Comparison of ENCODE assay signal across 1 cellular context in the genomic region with DNA sequence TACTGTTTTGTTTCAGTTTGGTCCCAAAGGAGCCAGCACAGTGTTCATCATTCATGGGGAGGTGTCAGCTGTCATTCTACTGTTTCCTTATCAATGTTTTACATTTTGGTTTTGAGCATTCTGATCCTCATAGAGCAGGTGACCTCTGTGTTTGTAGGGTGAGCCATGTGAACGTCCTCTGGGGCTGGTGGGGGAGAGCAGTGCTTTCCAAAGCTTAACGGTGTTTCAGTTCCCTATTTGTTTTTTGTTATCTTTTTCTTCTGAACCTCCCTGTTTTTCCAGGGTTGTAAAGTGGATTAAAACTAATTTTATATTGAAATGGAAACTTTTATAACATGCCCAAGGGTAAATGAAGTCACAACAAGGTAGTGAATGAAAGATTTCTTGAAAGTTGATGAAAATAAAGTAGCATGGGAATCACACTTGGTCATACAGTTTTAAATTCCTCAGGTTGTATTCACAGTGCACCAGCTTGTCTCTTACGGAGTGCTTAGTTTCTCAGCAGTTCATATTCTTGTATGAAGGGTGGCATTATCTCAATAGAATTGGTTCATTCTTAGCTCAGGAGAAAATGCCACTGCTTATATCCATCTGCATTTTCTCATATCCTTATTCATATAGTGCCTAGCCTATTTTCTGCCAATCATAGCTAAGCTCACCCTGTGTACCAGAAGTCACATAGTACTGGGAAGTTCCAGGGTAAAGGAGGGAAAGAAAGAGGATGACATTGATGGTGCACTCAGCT.
TF ChIP-seq lines count a peak whose summit lies in the region.

No MANE protein-coding gene starts in this region.

TF ChIP-seq in HepG2, 621 proteins besides CTCF, POLR2A, EP300 and RAD21 (continued from another document and continues in another):
- TF ChIP-seq, protein P1, sequence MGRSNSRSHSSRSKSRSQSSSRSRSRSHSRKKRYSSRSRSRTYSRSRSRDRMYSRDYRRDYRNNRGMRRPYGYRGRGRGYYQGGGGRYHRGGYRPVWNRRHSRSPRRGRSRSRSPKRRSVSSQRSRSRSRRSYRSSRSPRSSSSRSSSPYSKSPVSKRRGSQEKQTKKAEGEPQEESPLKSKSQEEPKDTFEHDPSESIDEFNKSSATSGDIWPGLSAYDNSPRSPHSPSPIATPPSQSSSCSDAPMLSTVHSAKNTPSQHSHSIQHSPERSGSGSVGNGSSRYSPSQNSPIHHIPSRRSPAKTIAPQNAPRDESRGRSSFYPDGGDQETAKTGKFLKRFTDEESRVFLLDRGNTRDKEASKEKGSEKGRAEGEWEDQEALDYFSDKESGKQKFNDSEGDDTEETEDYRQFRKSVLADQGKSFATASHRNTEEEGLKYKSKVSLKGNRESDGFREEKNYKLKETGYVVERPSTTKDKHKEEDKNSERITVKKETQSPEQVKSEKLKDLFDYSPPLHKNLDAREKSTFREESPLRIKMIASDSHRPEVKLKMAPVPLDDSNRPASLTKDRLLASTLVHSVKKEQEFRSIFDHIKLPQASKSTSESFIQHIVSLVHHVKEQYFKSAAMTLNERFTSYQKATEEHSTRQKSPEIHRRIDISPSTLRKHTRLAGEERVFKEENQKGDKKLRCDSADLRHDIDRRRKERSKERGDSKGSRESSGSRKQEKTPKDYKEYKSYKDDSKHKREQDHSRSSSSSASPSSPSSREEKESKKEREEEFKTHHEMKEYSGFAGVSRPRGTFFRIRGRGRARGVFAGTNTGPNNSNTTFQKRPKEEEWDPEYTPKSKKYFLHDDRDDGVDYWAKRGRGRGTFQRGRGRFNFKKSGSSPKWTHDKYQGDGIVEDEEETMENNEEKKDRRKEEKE (IDR thresholded peaks at IDR 0.05) = no peak
- no peak for TF ChIP-seq ZSCAN31 (CRISPR knock-in tag; IDR thresholded peaks at IDR 0.05; ENCODE audit: low read depth)
- TF ChIP-seq SKI (IDR thresholded peaks at IDR 0.05; ENCODE audit: partially characterized antibody) = no peak
- TF ChIP-seq ZNF430 (CRISPR knock-in tag; IDR thresholded peaks at IDR 0.05) = 0 out of 2 replicates have a peak, but pooled peaks have one; percentile 41
- TF ChIP-seq ZNF549 (CRISPR knock-in tag; IDR thresholded peaks at IDR 0.05) = no peak
- no peak for TF ChIP-seq PITX1 (CRISPR knock-in tag; IDR thresholded peaks at IDR 0.05)
- TF ChIP-seq, protein P2, sequence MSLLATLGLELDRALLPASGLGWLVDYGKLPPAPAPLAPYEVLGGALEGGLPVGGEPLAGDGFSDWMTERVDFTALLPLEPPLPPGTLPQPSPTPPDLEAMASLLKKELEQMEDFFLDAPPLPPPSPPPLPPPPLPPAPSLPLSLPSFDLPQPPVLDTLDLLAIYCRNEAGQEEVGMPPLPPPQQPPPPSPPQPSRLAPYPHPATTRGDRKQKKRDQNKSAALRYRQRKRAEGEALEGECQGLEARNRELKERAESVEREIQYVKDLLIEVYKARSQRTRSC (CRISPR knock-in tag; IDR thresholded peaks at IDR 0.05; ENCODE audit: low read depth) = no peak
- 0 out of 2 replicates have a peak, but pooled peaks have one; percentile 46 for TF ChIP-seq DPF2 (CRISPR knock-in tag; IDR thresholded peaks at IDR 0.05; ENCODE audit: borderline replicate concordance, low read depth)
- peak; percentile 84 for TF ChIP-seq NR2F2 (IDR thresholded peaks at IDR 0.05; ENCODE audit: borderline replicate concordance, low read depth)
- 0 out of 2 replicates have a peak, but pooled peaks have one; percentile 28 for TF ChIP-seq TCF7 (IDR thresholded peaks at IDR 0.05; ENCODE audit: low read depth)
- peak; percentile 44; the same call in 1 of the 2 replicates for TF ChIP-seq MED13 (CRISPR knock-in tag; IDR thresholded peaks at IDR 0.05)
- no peak for TF ChIP-seq ZNF260 (CRISPR knock-in tag; IDR thresholded peaks at IDR 0.05; ENCODE audit: borderline replicate concordance, low read depth)
- TF ChIP-seq IRF2 (CRISPR knock-in tag; IDR thresholded peaks at IDR 0.05) = peak; percentile 48; the same call in 1 of the 2 replicates
- TF ChIP-seq, protein P3, sequence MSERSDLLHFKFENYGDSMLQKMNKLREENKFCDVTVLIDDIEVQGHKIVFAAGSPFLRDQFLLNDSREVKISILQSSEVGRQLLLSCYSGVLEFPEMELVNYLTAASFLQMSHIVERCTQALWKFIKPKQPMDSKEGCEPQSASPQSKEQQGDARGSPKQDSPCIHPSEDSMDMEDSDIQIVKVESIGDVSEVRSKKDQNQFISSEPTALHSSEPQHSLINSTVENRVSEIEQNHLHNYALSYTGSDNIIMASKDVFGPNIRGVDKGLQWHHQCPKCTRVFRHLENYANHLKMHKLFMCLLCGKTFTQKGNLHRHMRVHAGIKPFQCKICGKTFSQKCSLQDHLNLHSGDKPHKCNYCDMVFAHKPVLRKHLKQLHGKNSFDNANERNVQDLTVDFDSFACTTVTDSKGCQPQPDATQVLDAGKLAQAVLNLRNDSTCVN (CRISPR knock-in tag; IDR thresholded peaks at IDR 0.05; ENCODE audit: borderline replicate concordance) = no peak
- TF ChIP-seq ZFX (CRISPR knock-in tag; IDR thresholded peaks at IDR 0.05; ENCODE audit: low read depth) = peak; percentile 34; the same call in 1 of the 2 replicates
- TF ChIP-seq, protein P4, sequence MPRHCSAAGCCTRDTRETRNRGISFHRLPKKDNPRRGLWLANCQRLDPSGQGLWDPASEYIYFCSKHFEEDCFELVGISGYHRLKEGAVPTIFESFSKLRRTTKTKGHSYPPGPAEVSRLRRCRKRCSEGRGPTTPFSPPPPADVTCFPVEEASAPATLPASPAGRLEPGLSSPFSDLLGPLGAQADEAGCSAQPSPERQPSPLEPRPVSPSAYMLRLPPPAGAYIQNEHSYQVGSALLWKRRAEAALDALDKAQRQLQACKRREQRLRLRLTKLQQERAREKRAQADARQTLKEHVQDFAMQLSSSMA (CRISPR knock-in tag; IDR thresholded peaks at IDR 0.05) = no peak
- TF ChIP-seq, protein P5, sequence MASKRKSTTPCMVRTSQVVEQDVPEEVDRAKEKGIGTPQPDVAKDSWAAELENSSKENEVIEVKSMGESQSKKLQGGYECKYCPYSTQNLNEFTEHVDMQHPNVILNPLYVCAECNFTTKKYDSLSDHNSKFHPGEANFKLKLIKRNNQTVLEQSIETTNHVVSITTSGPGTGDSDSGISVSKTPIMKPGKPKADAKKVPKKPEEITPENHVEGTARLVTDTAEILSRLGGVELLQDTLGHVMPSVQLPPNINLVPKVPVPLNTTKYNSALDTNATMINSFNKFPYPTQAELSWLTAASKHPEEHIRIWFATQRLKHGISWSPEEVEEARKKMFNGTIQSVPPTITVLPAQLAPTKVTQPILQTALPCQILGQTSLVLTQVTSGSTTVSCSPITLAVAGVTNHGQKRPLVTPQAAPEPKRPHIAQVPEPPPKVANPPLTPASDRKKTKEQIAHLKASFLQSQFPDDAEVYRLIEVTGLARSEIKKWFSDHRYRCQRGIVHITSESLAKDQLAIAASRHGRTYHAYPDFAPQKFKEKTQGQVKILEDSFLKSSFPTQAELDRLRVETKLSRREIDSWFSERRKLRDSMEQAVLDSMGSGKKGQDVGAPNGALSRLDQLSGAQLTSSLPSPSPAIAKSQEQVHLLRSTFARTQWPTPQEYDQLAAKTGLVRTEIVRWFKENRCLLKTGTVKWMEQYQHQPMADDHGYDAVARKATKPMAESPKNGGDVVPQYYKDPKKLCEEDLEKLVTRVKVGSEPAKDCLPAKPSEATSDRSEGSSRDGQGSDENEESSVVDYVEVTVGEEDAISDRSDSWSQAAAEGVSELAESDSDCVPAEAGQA (IDR thresholded peaks at IDR 0.05; ENCODE audit: low read depth) = no peak
- TF ChIP-seq, protein P5 (CRISPR knock-in tag; IDR thresholded peaks at IDR 0.05; ENCODE audit: borderline replicate concordance) = no peak
- TF ChIP-seq, protein P6, sequence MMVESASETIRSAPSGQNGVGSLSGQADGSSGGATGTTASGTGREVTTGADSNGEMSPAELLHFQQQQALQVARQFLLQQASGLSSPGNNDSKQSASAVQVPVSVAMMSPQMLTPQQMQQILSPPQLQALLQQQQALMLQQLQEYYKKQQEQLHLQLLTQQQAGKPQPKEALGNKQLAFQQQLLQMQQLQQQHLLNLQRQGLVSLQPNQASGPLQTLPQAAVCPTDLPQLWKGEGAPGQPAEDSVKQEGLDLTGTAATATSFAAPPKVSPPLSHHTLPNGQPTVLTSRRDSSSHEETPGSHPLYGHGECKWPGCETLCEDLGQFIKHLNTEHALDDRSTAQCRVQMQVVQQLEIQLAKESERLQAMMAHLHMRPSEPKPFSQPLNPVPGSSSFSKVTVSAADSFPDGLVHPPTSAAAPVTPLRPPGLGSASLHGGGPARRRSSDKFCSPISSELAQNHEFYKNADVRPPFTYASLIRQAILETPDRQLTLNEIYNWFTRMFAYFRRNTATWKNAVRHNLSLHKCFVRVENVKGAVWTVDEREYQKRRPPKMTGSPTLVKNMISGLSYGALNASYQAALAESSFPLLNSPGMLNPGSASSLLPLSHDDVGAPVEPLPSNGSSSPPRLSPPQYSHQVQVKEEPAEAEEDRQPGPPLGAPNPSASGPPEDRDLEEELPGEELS (CRISPR knock-in tag; IDR thresholded peaks at IDR 0.05) = peak; percentile 74; the same call in 1 of the 2 replicates
- TF ChIP-seq HOXD1 (CRISPR knock-in tag; IDR thresholded peaks at IDR 0.05) = peak; percentile 82; the same call in 1 of the 2 replicates
- no peak for TF ChIP-seq ZMYM2 (CRISPR knock-in tag; IDR thresholded peaks at IDR 0.05)
- peak; percentile 51; the same call in 1 of the 2 replicates for TF ChIP-seq ERF (CRISPR knock-in tag; IDR thresholded peaks at IDR 0.05)
- peak; percentile 83; the same call in 1 of the 2 replicates for TF ChIP-seq MLX (CRISPR knock-in tag; IDR thresholded peaks at IDR 0.05)
- no peak for TF ChIP-seq ZNF839 (CRISPR knock-in tag; IDR thresholded peaks at IDR 0.05; ENCODE audit: borderline replicate concordance)
- TF ChIP-seq SOX13 (IDR thresholded peaks at IDR 0.05) = peak; percentile 41; the same call in 1 of the 2 replicates
- peak in 1 of 2 experiments; percentile 92; a peak in 2 of 4 replicates for TF ChIP-seq SOX13 (CRISPR knock-in tag; conservative IDR thresholded peaks at IDR 0.05 in 1 of 2, IDR thresholded peaks at IDR 0.05 in 1 of 2)
- TF ChIP-seq ZZZ3 (CRISPR knock-in tag; IDR thresholded peaks at IDR 0.05; ENCODE audit: borderline replicate concordance) = no peak
- TF ChIP-seq MEIS1 (CRISPR knock-in tag; IDR thresholded peaks at IDR 0.05; ENCODE audit: borderline replicate concordance) = peak; percentile 76; the same call in 1 of the 2 replicates
- 0 out of 2 replicates have a peak, but pooled peaks have one; percentile 23 for TF ChIP-seq ZNF292 (CRISPR knock-in tag; IDR thresholded peaks at IDR 0.05; ENCODE audit: borderline replicate concordance, low read depth)
- no peak for TF ChIP-seq FOXP1 (IDR thresholded peaks at IDR 0.05)
- TF ChIP-seq FOXP1 (CRISPR knock-in tag; IDR thresholded peaks at IDR 0.05) = peak; percentile 56; the same call in 1 of the 2 replicates
- TF ChIP-seq ZNF678 (CRISPR knock-in tag; IDR thresholded peaks at IDR 0.05) = no peak
- TF ChIP-seq KDM1A (CRISPR knock-in tag; IDR thresholded peaks at IDR 0.05) = no peak
- peak; percentile 99 for TF ChIP-seq ZNF317 (CRISPR knock-in tag; IDR thresholded peaks at IDR 0.05)
- 0 out of 2 replicates have a peak, but pooled peaks have one; percentile 10 for TF ChIP-seq THRA (CRISPR knock-in tag; IDR thresholded peaks at IDR 0.05; ENCODE audit: borderline replicate concordance)
- TF ChIP-seq SPEN (CRISPR knock-in tag; IDR thresholded peaks at IDR 0.05; ENCODE audit: low read depth) = no peak
- TF ChIP-seq FOXA1 (IDR thresholded peaks at IDR 0.05) = no peak
- TF ChIP-seq FOXA1 (CRISPR knock-in tag; IDR thresholded peaks at IDR 0.05) = 0 out of 2 replicates have a peak, but pooled peaks have one; percentile 20
- no peak for TF ChIP-seq RAD51 (IDR thresholded peaks at IDR 0.05; ENCODE audit: borderline replicate concordance)
- TF ChIP-seq, protein P7, sequence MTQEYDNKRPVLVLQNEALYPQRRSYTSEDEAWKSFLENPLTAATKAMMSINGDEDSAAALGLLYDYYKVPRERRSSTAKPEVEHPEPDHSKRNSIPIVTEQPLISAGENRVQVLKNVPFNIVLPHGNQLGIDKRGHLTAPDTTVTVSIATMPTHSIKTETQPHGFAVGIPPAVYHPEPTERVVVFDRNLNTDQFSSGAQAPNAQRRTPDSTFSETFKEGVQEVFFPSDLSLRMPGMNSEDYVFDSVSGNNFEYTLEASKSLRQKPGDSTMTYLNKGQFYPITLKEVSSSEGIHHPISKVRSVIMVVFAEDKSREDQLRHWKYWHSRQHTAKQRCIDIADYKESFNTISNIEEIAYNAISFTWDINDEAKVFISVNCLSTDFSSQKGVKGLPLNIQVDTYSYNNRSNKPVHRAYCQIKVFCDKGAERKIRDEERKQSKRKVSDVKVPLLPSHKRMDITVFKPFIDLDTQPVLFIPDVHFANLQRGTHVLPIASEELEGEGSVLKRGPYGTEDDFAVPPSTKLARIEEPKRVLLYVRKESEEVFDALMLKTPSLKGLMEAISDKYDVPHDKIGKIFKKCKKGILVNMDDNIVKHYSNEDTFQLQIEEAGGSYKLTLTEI (CRISPR knock-in tag; conservative IDR thresholded peaks at IDR 0.05) = no peak
- TF ChIP-seq MBD4 (IDR thresholded peaks at IDR 0.05; ENCODE audit: borderline replicate concordance, low read length) = no peak
- TF ChIP-seq FOXK2 (IDR thresholded peaks at IDR 0.05) = no peak
- no peak for TF ChIP-seq ZNF354B (CRISPR knock-in tag; IDR thresholded peaks at IDR 0.05)
- peak; percentile 66 for TF ChIP-seq BCL6 (CRISPR knock-in tag; IDR thresholded peaks at IDR 0.05)
